ENCODE assay signal across 1 cellular context in genomic region chr14:59188461-59189280, GRCh38.
A peak's percentile ranks its signal among the peaks of the same experiment; 100 is the strongest.
TF ChIP-seq lines count a peak whose summit lies in the region.

DAAM1 (plus strand) TSS chr14:59188667; CDS start chr14:59263478, 74,811 bp downstream.

TF ChIP-seq in GM23338, 12 proteins besides CTCF, POLR2A, EP300 and RAD21 (continued from another document):
- TF ChIP-seq ETS1 (IDR thresholded peaks at IDR 0.05) = peak; percentile 75; the same call in 1 of the 2 replicates
- no peak for TF ChIP-seq NANOG (IDR thresholded peaks at IDR 0.05; ENCODE audit: borderline replicate concordance)
TF ChIP-seq in GM23338: peak in this region for 2.
